In genomic region chr14:91417134-91417982, GRCh38 we compare ENCODE assay signal across 8 cellular contexts. TPM values are rescaled to one million over a fixed set of nuclear protein-coding genes. Genes with fewer than 3 reads are reported as not detected.
DNase-seq lines count a peak whose midpoint lies in the region; ATAC-seq and TF ChIP-seq lines count a peak whose summit lies in the region.

Gene CCDC88C (minus strand): TSS chr14:91417820. CDS start chr14:91417690, 130 bp downstream.

- no peaks in the 10 kb centered on the region for H3K9me3 Mint-ChIP-seq in activated naive CD4-positive, alpha-beta T cell treated with anti-CD3 and anti-CD28 coated beads, Interleukin-2, amount 50 U/mL, for 24 hours

- H2AFZ ChIP-seq in IMR-90 (replicated peaks; ENCODE audit: low read length, poor library complexity) = peak within 1 kb of the TSS; percentile 77

- ATAC-seq in GM21515 (IDR thresholded peaks at IDR 0.05; ENCODE audit: unreplicated experiment) (peak; percentile 48), IMR-90 (ENCODE audit: low read depth) (peak; percentile 55), heart right ventricle (peak; percentile 38 to 83 (median 64))

- no peaks in the 10 kb centered on the region for H3K9me1 ChIP-seq in IMR-90 (ENCODE audit: insufficient read depth, low read length)

- H2BK15ac ChIP-seq in IMR-90 (ENCODE audit: low read depth, low read length) = no peak within 1 kb of the TSS

- no peak within 1 kb of the TSS for H3K18ac ChIP-seq in IMR-90 (ENCODE audit: low read depth, low read length)

- CTCF ChIA-PET in IMR-90 (lab: Yijun Ruan, JAX) = interaction anchor here (2.5 kb wide), 1 partner anchor 93 kb away, joined by 9 read pairs; no protein-coding TSS in a partner anchor

- no peaks in the 10 kb centered on the region for H3K27me3 Mint-ChIP-seq in activated naive CD4-positive, alpha-beta T cell treated with anti-CD3 and anti-CD28 coated beads, Interleukin-2, amount 50 U/mL, for 24 hours

- H3K14ac ChIP-seq in IMR-90 (replicated peaks; ENCODE audit: low read depth, low read length) = no peak within 1 kb of the TSS

- H3K27ac ChIP-seq in IMR-90 (ENCODE audit: insufficient read depth, low read length) (no peak within 1 kb of the TSS), heart right ventricle (peak within 1 kb of the TSS in 9 of 10 donors; percentile 35 to 90 (median 76)), prostate gland (peak within 1 kb of the TSS; percentile 75 to 79)

- no peak within 1 kb of the TSS for H4K5ac ChIP-seq in IMR-90 (ENCODE audit: low read depth, low read length)

- no peak within 1 kb of the TSS for H3K56ac ChIP-seq in IMR-90 (ENCODE audit: extremely low read depth, insufficient read depth, low read length)

- intact Hi-C loops in IMR-90 (cut with micrococcal nuclease) = no loop called here
- intact Hi-C loops in heart right ventricle (cut with DNase I) = loop anchor here in 6 of 10 donors (5.0 to 10.0 kb wide), 6 partner anchors 40 to 243 kb away; no protein-coding TSS in a partner anchor
- intact Hi-C loops in prostate gland (cut with DNase I) = no loop called here

- H2BK5ac ChIP-seq in IMR-90 (ENCODE audit: low read depth, low read length, poor library complexity, severe bottlenecking) = no peak within 1 kb of the TSS

- DNase-seq in DMS53 treated with DMSO at 0.1 percent for 48 hours (lab: John Stamatoyannopoulos, UW; ENCODE audit: unreplicated experiment) = peak; percentile 52
- no peak for DNase-seq in IMR-90
- DNase-seq in SK-N-DZ (ENCODE audit: low spot score) = peak; percentile 27
- peak; percentile 46 to 68 for DNase-seq in heart right ventricle
- DNase-seq in prostate gland (ENCODE audit: low spot score) = peak; percentile 66
- no peak for DNase-seq in cortex of kidney (lab: John Stamatoyannopoulos, UW)

- H3K4ac ChIP-seq in IMR-90 (ENCODE audit: low read depth, low read length) = no peak within 1 kb of the TSS

- no peak for TF ChIP-seq CTCF in IMR-90 (conservative IDR thresholded peaks at IDR 0.05; ENCODE audit: low read depth, low read length)
- TF ChIP-seq CTCF in heart right ventricle (IDR thresholded peaks at IDR 0.05) = peak in 1 of 9 donors; percentile 19
- TF ChIP-seq CTCF in prostate gland (IDR thresholded peaks at IDR 0.05) = peak in 2 of 4 experiments; percentile 11 to 52

- H2AK5ac ChIP-seq in IMR-90 (ENCODE audit: low read depth, low read length) = no peak within 1 kb of the TSS

- H4K91ac ChIP-seq in IMR-90 (ENCODE audit: insufficient read depth, low read depth, low read length) = no peak within 1 kb of the TSS

- peak within 1 kb of the TSS; percentile 94 for H3K4me2 ChIP-seq in IMR-90 (ENCODE audit: low read depth, low read length)

- peak within 1 kb of the TSS; percentile 97 for H3K4me3 Mint-ChIP-seq in activated naive CD4-positive, alpha-beta T cell treated with anti-CD3 and anti-CD28 coated beads, Interleukin-2, amount 50 U/mL, for 24 hours

- no peaks in the 10 kb centered on the region for H3K9me3 ChIP-seq in IMR-90 (ENCODE audit: control insufficient read depth, insufficient read depth, low read length)
- no peaks in the 10 kb centered on the region for H3K9me3 ChIP-seq in heart right ventricle
- H3K9me3 ChIP-seq in prostate gland = no peaks in the 10 kb centered on the region

- dilution Hi-C loops in IMR-90 (cut with HindIII; ENCODE audit: low sequenced_read_pairs, unreplicated experiment) = no loop called here

- no peak for TF ChIP-seq POLR2A in IMR-90 (IDR thresholded peaks at IDR 0.05; ENCODE audit: low read depth, low read length)
- TF ChIP-seq POLR2A in prostate gland (IDR thresholded peaks at IDR 0.05) = no peak

- in situ Hi-C loops in IMR-90 (cut with MboI; ENCODE audit: low sequenced_read_pairs) = no loop called here

- H2BK20ac ChIP-seq in IMR-90 (ENCODE audit: low read depth, low read length) = no peak within 1 kb of the TSS

- H2BK120ac ChIP-seq in IMR-90 (ENCODE audit: low read depth, low read length) = no peak within 1 kb of the TSS

- H3K27me3 ChIP-seq in IMR-90 (ENCODE audit: control insufficient read depth, insufficient read depth, low read length) (peaks cover 41% of the 10 kb centered on the region), heart right ventricle (peaks cover 0 to 32% (median 17%) of the 10 kb centered on the region in 7 donors), prostate gland (replicated peaks; ENCODE audit: insufficient read depth) (no peaks in the 10 kb centered on the region)

- H4K8ac ChIP-seq in IMR-90 (ENCODE audit: low read depth in 2 of 2, low read length in 2 of 2) = no peak within 1 kb of the TSS

- no peaks in the 10 kb centered on the region for H4K20me1 ChIP-seq in IMR-90 (ENCODE audit: insufficient read depth, low read length)

- H3K4me3 ChIP-seq in IMR-90 (ENCODE audit: insufficient read depth, low read depth, low read length) (peak within 1 kb of the TSS; percentile 44), heart right ventricle (peak within 1 kb of the TSS; percentile 31 to 84 (median 68)), prostate gland (peak within 1 kb of the TSS; percentile 61 to 65)

- H3K36me3 ChIP-seq in IMR-90 (ENCODE audit: control insufficient read depth, insufficient read depth, low read length) (no peaks in the 10 kb centered on the region), heart right ventricle (peaks cover 0 to 3% (median 0%) of the 10 kb centered on the region in 9 donors), prostate gland (no peaks in the 10 kb centered on the region)

- H3K36me3 Mint-ChIP-seq in activated naive CD4-positive, alpha-beta T cell treated with anti-CD3 and anti-CD28 coated beads, Interleukin-2, amount 50 U/mL, for 24 hours = peaks cover 13% of the 10 kb centered on the region

- POLR2A ChIA-PET in IMR-90 (lab: Charles Lee; ENCODE audit: unreplicated experiment) = no interaction called here

- H3K27ac Mint-ChIP-seq in activated naive CD4-positive, alpha-beta T cell treated with anti-CD3 and anti-CD28 coated beads, Interleukin-2, amount 50 U/mL, for 24 hours = peak within 1 kb of the TSS; percentile 99

- H3K9ac ChIP-seq in IMR-90 (ENCODE audit: low read depth, low read length) = no peak within 1 kb of the TSS

- H3K23ac ChIP-seq in IMR-90 (ENCODE audit: low read depth, low read length) = no peak within 1 kb of the TSS

- H3K79me1 ChIP-seq in IMR-90 (ENCODE audit: low read depth in 1 of 2, low read length in 2 of 2) = no peaks in the 10 kb centered on the region

- H3K4me1 ChIP-seq in IMR-90 (ENCODE audit: control insufficient read depth, insufficient read depth, low read length) = no peaks in the 10 kb centered on the region
- peaks cover 3 to 52% (median 23%) of the 10 kb centered on the region in 9 donors for H3K4me1 ChIP-seq in heart right ventricle
- peaks cover 7% of the 10 kb centered on the region for H3K4me1 ChIP-seq in prostate gland (replicated peaks)

- H2AK9ac ChIP-seq in IMR-90 (replicated peaks; ENCODE audit: low read depth, low read length, poor library complexity) = peak within 1 kb of the TSS; percentile 37

- peaks cover 45% of the 10 kb centered on the region for H3K4me1 Mint-ChIP-seq in activated naive CD4-positive, alpha-beta T cell treated with anti-CD3 and anti-CD28 coated beads, Interleukin-2, amount 50 U/mL, for 24 hours

- WGBS in IMR-90 (ENCODE audit: extremely low coverage in 2 of 2, insufficient read length in 1 of 2), 2 experiments = 2% methylated on average over 26 of the region's 102 CpGs; no CpG with 5 or more reads in 1 of the 2 experiments
- 0 to 1% methylated on average over 67 to 102 of the region's 102 CpGs for WGBS in heart right ventricle, 2 donors
- WGBS in prostate gland = 2% methylated on average over 46 of the region's 102 CpGs

- no peak for TF ChIP-seq RAD21 in IMR-90 (IDR thresholded peaks at IDR 0.05; ENCODE audit: low read length)

- BruUV-seq in IMR-90 (replicated peaks; lab: Mats Ljungman, UMichigan) = no TSS peak

TF ChIP-seq in IMR-90, 13 proteins besides CTCF, POLR2A, EP300 and RAD21:
- TF ChIP-seq CHD1 (IDR thresholded peaks at IDR 0.05; ENCODE audit: low read depth, low read length) = no peak
- TF ChIP-seq MAZ (IDR thresholded peaks at IDR 0.05; ENCODE audit: borderline replicate concordance, low read depth, low read length) = peak; percentile 25; the same call in 1 of the 2 replicates

RNA-seq across cellular contexts. Expression of gene CCDC88C, which starts in this region (rescaled TPM):
- 0.18 and 0.28 TPM in 2 replicates for total RNA-seq in IMR-90 (2012; rRNA removed)
- 0.11 and 0.17 TPM in 2 replicates for polyA plus RNA-seq in IMR-90 (2012; rRNA removed)
- 0.02 and 0.04 TPM in 2 replicates for polyA plus RNA-seq in IMR-90 (2012; cell fraction: cytosol; rRNA removed)
- 0.15 and 0.54 TPM in 2 replicates for polyA plus RNA-seq in IMR-90 (2012; cell fraction: nucleus; rRNA removed; ENCODE audit: low replicate concordance)
- polyA plus RNA-seq in SK-N-DZ (2014; cell fraction: cytosol; rRNA removed) = 3.7 and 4.2 TPM in 2 replicates
- 7.4 and 8.6 TPM in 2 replicates for polyA plus RNA-seq in SK-N-DZ (2014; cell fraction: nucleus; rRNA removed)
- 1 to 10 TPM; 2.4 to 8.4 (median 4.9) TPM for total RNA-seq in heart right ventricle
- 1 to 10 TPM; 2.2 to 5.5 TPM for polyA plus RNA-seq in heart right ventricle
- total RNA-seq in prostate gland = 10 to 100 TPM; 32.5 to 54.4 TPM

Comparison
In these comparisons a context has a peak if more than half of its experiments do, and no peak if none do; other contexts are left out.
1. Peak in ATAC-seq, H3K4me3 ChIP-seq and H3K4me2 ChIP-seq in IMR-90; RNA of the gene not detected or under 1 TPM.
2. DNase-seq: peak in DMS53 treated with DMSO at 0.1 percent for 48 hours (single experiment), SK-N-DZ (single experiment), heart right ventricle (2 of 2) and prostate gland (single experiment); none in IMR-90 (single experiment) and cortex of kidney (single experiment).
3. intact Hi-C loops: an anchor here in heart right ventricle (5.0 to 10.0 kb wide); none called in IMR-90 and prostate gland.
4. Peak in every context shown above with its lines, with median percentiles within 50 percentile points of each other: ATAC-seq and H3K4me3 ChIP-seq.